Comparison of ENCODE assay signal across 13 cellular contexts in the genomic region with DNA sequence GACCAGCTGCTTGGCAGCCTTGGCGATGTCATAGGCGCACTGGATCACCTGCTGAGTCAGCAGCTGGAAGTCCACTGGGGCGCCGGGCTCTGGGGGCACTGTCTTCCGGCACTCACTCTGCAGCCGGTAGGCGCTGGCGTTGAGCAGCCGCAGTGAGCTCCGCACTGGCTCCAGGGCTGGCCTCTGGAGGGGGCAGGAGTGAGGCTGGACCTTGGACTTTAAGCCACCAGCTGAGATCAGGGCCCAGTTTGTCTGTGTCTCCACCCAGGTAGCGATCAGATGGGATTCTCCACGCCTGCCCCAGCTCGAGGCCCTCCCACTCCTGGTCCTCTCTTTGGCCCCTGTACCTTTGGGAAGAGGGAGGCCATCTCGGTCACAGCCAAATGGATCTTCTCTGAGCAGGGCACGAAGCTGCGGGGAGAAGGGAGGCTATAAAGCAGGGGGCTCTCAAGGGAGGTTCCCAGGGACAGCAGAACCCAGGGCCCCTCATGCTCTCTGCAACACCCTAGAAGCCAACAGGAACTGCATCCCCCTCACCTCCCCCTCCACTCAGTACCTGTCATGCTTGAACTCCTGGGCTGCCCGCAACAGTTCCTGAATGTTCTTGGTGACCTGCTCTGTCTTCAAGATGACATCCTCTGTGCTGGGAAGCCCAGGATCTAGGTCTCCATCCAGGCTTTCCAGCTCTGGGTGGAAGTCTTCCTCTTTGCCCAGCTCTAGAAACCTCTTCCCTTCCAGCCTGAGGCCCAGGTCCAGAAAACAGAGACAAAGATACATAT. TPM values are rescaled to one million over a fixed set of nuclear protein-coding genes. Genes with fewer than 3 reads are reported as not detected.
DNase-seq lines count a peak whose midpoint lies in the region; ATAC-seq, FAIRE-seq and TF ChIP-seq lines count a peak whose summit lies in the region.
"Had no signal": no experiment of that assay in that cellular context is flagged by ENCODE, and none has a peak within 500 bp of the region (broad histone marks: within the 10 kb centered on the region; RNA-seq: fewer than 3 reads in every experiment).

No MANE protein-coding gene starts in this region.

- no peak overlapping the region for H3K4me2 ChIP-seq in IMR-90 (ENCODE audit: low read depth, low read length)

- peaks cover 64% of the 10 kb centered on the region for H3K36me3 ChIP-seq in IMR-90 (ENCODE audit: control insufficient read depth, insufficient read depth, low read length)
- peaks cover 12 to 19% of the 10 kb centered on the region in 2 donors for H3K36me3 ChIP-seq in kidney (ENCODE audit: control insufficient read depth in 1 of 2, insufficient read depth in 2 of 2, low read length in 2 of 2)
- peaks cover 0 to 83% (median 52%) of the 10 kb centered on the region in 6 donors for H3K36me3 ChIP-seq in spleen

- peaks cover 8% of the 10 kb centered on the region; the same call in 1 of the 2 replicates for H3K4me1 ChIP-seq in IMR-90 (ENCODE audit: control insufficient read depth, insufficient read depth, low read length)
- H3K4me1 ChIP-seq in kidney (ENCODE audit: control insufficient read depth in 1 of 2, insufficient read depth in 1 of 2, low read depth in 1 of 2, low read length in 2 of 2): peaks cover 2 to 3% of the 10 kb centered on the region in 2 donors
- H3K4me1 ChIP-seq in spleen: peaks cover 0 to 63% (median 27%) of the 10 kb centered on the region in 6 donors
- H3K4me1 ChIP-seq: prostate gland had no signal

- in situ Hi-C loops in IMR-90 (cut with MboI; ENCODE audit: low sequenced_read_pairs): no loop called here

- H2AK5ac ChIP-seq in IMR-90 (ENCODE audit: low read depth, low read length): no peak overlapping the region

- H2BK20ac ChIP-seq in IMR-90 (ENCODE audit: low read depth, low read length): no peak overlapping the region

- no peak overlapping the region for H3K23ac ChIP-seq in IMR-90 (ENCODE audit: low read depth, low read length)

- 94% methylated on average over 5 of the region's 17 CpGs; no CpG with 5 or more reads in 1 of the 2 experiments for WGBS in IMR-90 (ENCODE audit: extremely low coverage in 2 of 2, insufficient read length in 1 of 2), 2 experiments
- WGBS in spleen, 5 donors: 84 to 91% (median 89%) methylated on average over 11 to 17 of the region's 17 CpGs

- H3K9me3 Mint-ChIP-seq in activated T-cell treated with anti-CD3 and anti-CD28 coated beads, Interleukin-2, amount 50 U/mL, for 4 hours: no peaks in the 10 kb centered on the region

- no peak overlapping the region for H4K91ac ChIP-seq in IMR-90 (ENCODE audit: insufficient read depth, low read depth, low read length)

- no peak for FAIRE-seq in kidney (lab: Jason Lieb, UNC)

- intact Hi-C loops in IMR-90 (cut with micrococcal nuclease) (no loop called here), kidney (cut with DNase I) (no loop called here), spleen (cut with DNase I; ENCODE audit: low total_unique reads) (no loop called here)

- no peaks in the 10 kb centered on the region; the same call in none of the 2 replicates for H4K20me1 ChIP-seq in IMR-90 (ENCODE audit: insufficient read depth, low read length)

- no peak overlapping the region for H4K8ac ChIP-seq in IMR-90 (ENCODE audit: low read depth in 2 of 2, low read length in 2 of 2)

- BruUV-seq in IMR-90 (replicated peaks; lab: Mats Ljungman, UMichigan): no TSS peak

- H2AK9ac ChIP-seq in IMR-90 (replicated peaks; ENCODE audit: low read depth, low read length, poor library complexity): peak overlapping the region; percentile 52

- H3K27me3 Mint-ChIP-seq in activated T-cell treated with anti-CD3 and anti-CD28 coated beads, Interleukin-2, amount 50 U/mL, for 4 hours (ENCODE audit: low read depth): no peaks in the 10 kb centered on the region

- no peak for TF ChIP-seq RAD21 in IMR-90 (IDR thresholded peaks at IDR 0.05; ENCODE audit: low read length)

- H3K27me3 ChIP-seq in IMR-90 (ENCODE audit: control insufficient read depth, insufficient read depth, low read length): no peaks in the 10 kb centered on the region
- no peaks in the 10 kb centered on the region for H3K27me3 ChIP-seq in spleen (replicated peaks in 1 of 7)

- no peak overlapping the region for H2BK15ac ChIP-seq in IMR-90 (ENCODE audit: low read depth, low read length)

- peaks cover 18% of the 10 kb centered on the region for H3K36me3 Mint-ChIP-seq in activated T-cell treated with anti-CD3 and anti-CD28 coated beads, Interleukin-2, amount 50 U/mL, for 4 hours (ENCODE audit: insufficient read depth)

- H3K4me1 Mint-ChIP-seq in activated T-cell treated with anti-CD3 and anti-CD28 coated beads, Interleukin-2, amount 50 U/mL, for 4 hours (ENCODE audit: low read depth): peaks cover 2% of the 10 kb centered on the region

- peak; percentile 4 for DNase-seq in activated T-cell treated with anti-CD3 and anti-CD28 coated beads, Interleukin-2, amount 50 U/mL, for 4 hours
- DNase-seq in activated T-cell treated with anti-CD3 and anti-CD28 coated beads for 4 hours (no peak), IMR-90 (no peak), kidney (peak; percentile 70), spleen (peak; percentile 65), NCI-H146 (lab: John Stamatoyannopoulos, UW) (no peak), SW 1271 (lab: John Stamatoyannopoulos, UW) (no peak)
- DNase-seq: DMS79; NCI-H187 treated with DMSO at 0.1 percent for 48 hours; NCI-H82; stimulated activated CD8-positive, alpha-beta memory T cell treated with anti-CD3 and anti-CD28 coated beads, Interleukin-4, amount 100 ng/mL, for 48 hours had no signal

- POLR2A ChIA-PET in IMR-90 (lab: Charles Lee; ENCODE audit: unreplicated experiment): interaction anchor here (0.6 kb wide), 1 partner anchor 11 kb away, joined by 3 read pairs; no protein-coding TSS in a partner anchor

- no peak overlapping the region for H3K4ac ChIP-seq in IMR-90 (ENCODE audit: low read depth, low read length)

- peaks cover 3 to 36% of the 10 kb centered on the region in 2 experiments for H3K79me1 ChIP-seq in IMR-90 (ENCODE audit: low read depth in 1 of 2, low read length in 2 of 2)

- no peaks in the 10 kb centered on the region for H3K9me3 ChIP-seq in IMR-90 (ENCODE audit: control insufficient read depth, insufficient read depth, low read length)
- H3K9me3 ChIP-seq in kidney (ENCODE audit: control insufficient read depth in 1 of 2, low read length in 2 of 2): no peaks in the 10 kb centered on the region
- no peaks in the 10 kb centered on the region for H3K9me3 ChIP-seq in spleen
- H3K9me3 ChIP-seq: prostate gland had no signal

- no peak overlapping the region for H3K27ac ChIP-seq in IMR-90 (ENCODE audit: insufficient read depth, low read length)
- no peak overlapping the region for H3K27ac ChIP-seq in kidney (ENCODE audit: low read depth in 2 of 2, low read length in 2 of 2)
- H3K27ac ChIP-seq in spleen: no peak overlapping the region
- H3K27ac ChIP-seq: prostate gland had no signal

- H3K4me3 Mint-ChIP-seq in activated T-cell treated with anti-CD3 and anti-CD28 coated beads, Interleukin-2, amount 50 U/mL, for 4 hours: no peak overlapping the region

- no peak overlapping the region for H4K5ac ChIP-seq in IMR-90 (ENCODE audit: low read depth, low read length)

- dilution Hi-C loops in IMR-90 (cut with HindIII; ENCODE audit: low sequenced_read_pairs, unreplicated experiment): no loop called here

- no peak overlapping the region for H3K14ac ChIP-seq in IMR-90 (replicated peaks; ENCODE audit: low read depth, low read length)

- TF ChIP-seq POLR2A in IMR-90 (IDR thresholded peaks at IDR 0.05; ENCODE audit: low read depth, low read length) (no peak), spleen (IDR thresholded peaks at IDR 0.05) (no peak)

- H3K9ac ChIP-seq in IMR-90 (ENCODE audit: low read depth, low read length) (no peak overlapping the region), kidney (ENCODE audit: low read length in 2 of 2) (no peak overlapping the region)

- H2BK5ac ChIP-seq in IMR-90 (ENCODE audit: low read depth, low read length, poor library complexity, severe bottlenecking): no peak overlapping the region

- no peak for TF ChIP-seq CTCF in IMR-90 (conservative IDR thresholded peaks at IDR 0.05; ENCODE audit: low read depth, low read length)
- no peak for TF ChIP-seq CTCF in kidney (IDR thresholded peaks at IDR 0.05; ENCODE audit: borderline replicate concordance, extremely low read depth, insufficient read depth)
- no peak for TF ChIP-seq CTCF in spleen (IDR thresholded peaks at IDR 0.05 in 8 of 11, conservative IDR thresholded peaks at IDR 0.05 in 3 of 11)

- CTCF ChIA-PET in IMR-90 (lab: Yijun Ruan, JAX): interaction anchor here (1.2 to 2.4 kb wide), 2 partner anchors 16 to 205 kb away, joined by 3 to 7 read pairs; no protein-coding TSS in a partner anchor

- no peak overlapping the region for H2BK120ac ChIP-seq in IMR-90 (ENCODE audit: low read depth, low read length)

- H3K4me3 ChIP-seq in IMR-90 (ENCODE audit: insufficient read depth, low read depth, low read length): no peak overlapping the region
- no peak overlapping the region for H3K4me3 ChIP-seq in kidney (ENCODE audit: low read length in 2 of 2)
- no peak overlapping the region for H3K4me3 ChIP-seq in spleen
- H3K4me3 ChIP-seq: prostate gland had no signal

- H3K56ac ChIP-seq in IMR-90 (ENCODE audit: extremely low read depth, insufficient read depth, low read length): no peak overlapping the region

- ATAC-seq in activated T-cell treated with anti-CD3 and anti-CD28 coated beads, Interleukin-2, amount 50 U/mL, for 4 hours: no peak
- ATAC-seq in IMR-90 (ENCODE audit: low read depth) (no peak), HG03045 (IDR thresholded peaks at IDR 0.05; ENCODE audit: unreplicated experiment) (no peak)

- no peak overlapping the region for H3K18ac ChIP-seq in IMR-90 (ENCODE audit: low read depth, low read length)

- no peaks in the 10 kb centered on the region; the same call in 1 of the 2 replicates for H3K9me1 ChIP-seq in IMR-90 (ENCODE audit: insufficient read depth, low read length)

- H2AFZ ChIP-seq in IMR-90 (replicated peaks; ENCODE audit: low read length, poor library complexity): no peak overlapping the region

RNA-seq across cellular contexts. Expression of a gene that starts 6.4 kb away (rescaled TPM):
- 10 to 100 TPM; 40.9 to 53.9 (median 42.1) TPM for total RNA-seq in activated T-cell treated with anti-CD3 and anti-CD28 coated beads, Interleukin-2, amount 50 U/mL, for 4 hours
- total RNA-seq in IMR-90 (2012; rRNA removed): 18.3 and 22.0 TPM in 2 replicates
- polyA plus RNA-seq in IMR-90 (2012; rRNA removed): 48.3 and 53.1 TPM in 2 replicates
- 41.4 and 69.6 TPM in 2 replicates for polyA plus RNA-seq in IMR-90 (2012; cell fraction: cytosol; rRNA removed)
- 126 and 323 TPM in 2 replicates for polyA plus RNA-seq in IMR-90 (2012; cell fraction: nucleus; rRNA removed; ENCODE audit: low replicate concordance)
- 51.6 TPM for total RNA-seq in kidney
- polyA plus RNA-seq in kidney (ENCODE audit: insufficient read depth, low read depth, low replicate concordance): 75.5 TPM
- 10 to 100 TPM; 39.5 to 74.9 (median 68.7) TPM for total RNA-seq in spleen
- polyA plus RNA-seq in spleen: 100 to 1,000 TPM; 129 to 209 (median 190) TPM

RNA-seq across cellular contexts. Expression of a gene that starts 8.1 kb away (rescaled TPM):
- total RNA-seq in activated T-cell treated with anti-CD3 and anti-CD28 coated beads, Interleukin-2, amount 50 U/mL, for 4 hours: 10 to 100 TPM in 1 of 3 donors, 1 to 10 TPM in 2; 7.6 to 10.6 (median 9.9) TPM
- 3.1 and 3.2 TPM in 2 replicates for total RNA-seq in IMR-90 (2012; rRNA removed)
- 4.5 and 4.6 TPM in 2 replicates for polyA plus RNA-seq in IMR-90 (2012; rRNA removed)
- 3.3 and 4.4 TPM in 2 replicates for polyA plus RNA-seq in IMR-90 (2012; cell fraction: cytosol; rRNA removed)
- 3.2 and 4.0 TPM in 2 replicates for polyA plus RNA-seq in IMR-90 (2012; cell fraction: nucleus; rRNA removed; ENCODE audit: low replicate concordance)
- total RNA-seq in kidney: 9.8 TPM
- 8.9 TPM for polyA plus RNA-seq in kidney (ENCODE audit: insufficient read depth, low read depth, low replicate concordance)
- 10 to 100 TPM in 6 of 7 donors, 1 to 10 TPM in 1; 9.6 to 23.8 (median 15.8) TPM for total RNA-seq in spleen
- 1 to 10 TPM; 5.7 to 7.9 (median 7.5) TPM for polyA plus RNA-seq in spleen

RNA-seq across cellular contexts. Expression of a gene that starts 14.5 kb away (rescaled TPM):
- total RNA-seq in activated T-cell treated with anti-CD3 and anti-CD28 coated beads, Interleukin-2, amount 50 U/mL, for 4 hours: 10 to 100 TPM; 79.3 to 91.3 (median 90.8) TPM
- total RNA-seq in IMR-90 (2012; rRNA removed): 13.3 and 14.2 TPM in 2 replicates
- 34.2 and 37.1 TPM in 2 replicates for polyA plus RNA-seq in IMR-90 (2012; rRNA removed)
- 25.3 and 30.3 TPM in 2 replicates for polyA plus RNA-seq in IMR-90 (2012; cell fraction: cytosol; rRNA removed)
- 57.7 and 127 TPM in 2 replicates for polyA plus RNA-seq in IMR-90 (2012; cell fraction: nucleus; rRNA removed; ENCODE audit: low replicate concordance)
- total RNA-seq in kidney: 41.9 TPM
- polyA plus RNA-seq in kidney (ENCODE audit: insufficient read depth, low read depth, low replicate concordance): 21.4 TPM
- total RNA-seq in spleen: 10 to 100 TPM; 42.6 to 64.7 (median 50.2) TPM
- polyA plus RNA-seq in spleen: 10 to 100 TPM; 20.4 to 38.1 (median 27.1) TPM

RNA-seq across cellular contexts. Expression of a gene that starts 18.0 kb away (rescaled TPM):
- 10 to 100 TPM; 33.3 to 40.7 (median 40.4) TPM for total RNA-seq in activated T-cell treated with anti-CD3 and anti-CD28 coated beads, Interleukin-2, amount 50 U/mL, for 4 hours
- total RNA-seq in IMR-90 (2012; rRNA removed) (0.90 and 1.1 TPM in 2 replicates), kidney (3.3 TPM), spleen (1 to 10 TPM; 2.1 to 5.5 (median 2.7) TPM)
- polyA plus RNA-seq in IMR-90 (2012; rRNA removed) (4.0 and 5.2 TPM in 2 replicates), kidney (ENCODE audit: insufficient read depth, low read depth, low replicate concordance) (2.8 TPM), spleen (1 to 10 TPM in 2 of 3 donors, under 1 TPM in 1; 0.85 to 2.5 (median 1.2) TPM)
- 1.9 and 4.4 TPM in 2 replicates for polyA plus RNA-seq in IMR-90 (2012; cell fraction: cytosol; rRNA removed)
- polyA plus RNA-seq in IMR-90 (2012; cell fraction: nucleus; rRNA removed; ENCODE audit: low replicate concordance): 27.5 and 68.3 TPM in 2 replicates

RNA-seq across cellular contexts. Expression of a gene that starts 47.8 kb away (rescaled TPM):
- 10 to 100 TPM in 2 of 3 donors, 1 to 10 TPM in 1; 9.8 to 12.3 (median 11.8) TPM for total RNA-seq in activated T-cell treated with anti-CD3 and anti-CD28 coated beads, Interleukin-2, amount 50 U/mL, for 4 hours
- 2.8 and 3.4 TPM in 2 replicates for total RNA-seq in IMR-90 (2012; rRNA removed)
- 7.6 and 7.8 TPM in 2 replicates for polyA plus RNA-seq in IMR-90 (2012; rRNA removed)
- polyA plus RNA-seq in IMR-90 (2012; cell fraction: cytosol; rRNA removed): 1.4 and 2.8 TPM in 2 replicates
- 139 and 203 TPM in 2 replicates for polyA plus RNA-seq in IMR-90 (2012; cell fraction: nucleus; rRNA removed; ENCODE audit: low replicate concordance)
- total RNA-seq in kidney: 5.9 TPM
- polyA plus RNA-seq in kidney (ENCODE audit: insufficient read depth, low read depth, low replicate concordance): 2.1 TPM
- total RNA-seq in spleen: 1 to 10 TPM in 6 of 7 donors, under 1 TPM in 1; 0.81 to 4.8 (median 2.7) TPM
- polyA plus RNA-seq in spleen: 1 to 10 TPM; 4.0 to 5.1 (median 4.6) TPM

Comparison
In these comparisons a context has a peak if more than half of its experiments do, and no peak if none do; other contexts are left out.
1. DNase-seq: peak in activated T-cell treated with anti-CD3 and anti-CD28 coated beads, Interleukin-2, amount 50 U/mL, for 4 hours (single experiment), kidney (single experiment) and spleen (single experiment); none in activated T-cell treated with anti-CD3 and anti-CD28 coated beads for 4 hours (single experiment), IMR-90 (single experiment), NCI-H146 (single experiment) and SW 1271 (0 of 2).